24 cellular contexts compared by ENCODE assay signal in the genomic region with DNA sequence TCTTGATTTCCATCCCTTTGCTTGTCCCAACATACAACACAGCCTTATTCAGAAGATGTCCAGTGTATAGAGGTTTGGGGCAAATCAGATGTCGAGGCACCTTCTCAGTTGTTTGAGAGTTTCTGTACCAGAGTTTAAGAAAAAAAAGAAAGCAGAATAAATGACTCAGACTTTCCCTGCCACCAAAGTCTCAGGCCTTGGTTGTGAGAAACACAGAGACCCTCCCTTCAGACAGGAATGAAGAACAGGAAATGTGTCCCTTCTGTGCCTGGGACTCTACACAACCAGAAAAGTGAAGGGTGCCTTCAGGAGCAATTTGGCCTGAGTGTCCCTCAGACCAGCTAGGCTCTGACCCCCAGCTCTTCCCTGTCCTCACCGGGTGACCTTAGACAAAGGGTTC. TPM values are rescaled to one million over a fixed set of nuclear protein-coding genes. Genes with fewer than 3 reads are reported as not detected.
A peak's percentile ranks its signal among the peaks of the same experiment; 100 is the strongest.
DNase-seq lines count a peak whose midpoint lies in the region; ATAC-seq, FAIRE-seq and TF ChIP-seq lines count a peak whose summit lies in the region.
"Had no signal": no experiment of that assay in that cellular context is flagged by ENCODE, and none has a peak within 500 bp of the region (broad histone marks: within the 10 kb centered on the region; RNA-seq: fewer than 3 reads in every experiment).

No MANE protein-coding gene starts in this region.

- no peaks in the 10 kb centered on the region for H3K27me3 ChIP-seq in OCI-LY3 (ENCODE audit: low read depth, low read length)
- H3K27me3 ChIP-seq: pancreas, vagina had no signal

- no peak overlapping the region for H3K4me3 ChIP-seq in OCI-LY3 (ENCODE audit: low read length)
- H3K4me3 ChIP-seq: K562, pancreas, vagina had no signal

- no peaks in the 10 kb centered on the region for H3K79me2 ChIP-seq in OCI-LY3 (ENCODE audit: low read length)

- ATAC-seq in activated T-cell treated with anti-CD3 and anti-CD28 coated beads, Interleukin-2, amount 50 U/mL, for 4 hours: peak; percentile 54 to 60
- ATAC-seq in naive B cell (ENCODE audit: low read depth in 2 of 2): no peak
- ATAC-seq: K562, pancreas, PC-3 had no signal

- H3K9ac ChIP-seq in OCI-LY3 (ENCODE audit: low read length): no peak overlapping the region
- H3K9ac ChIP-seq: SK-N-SH had no signal

- H3K27ac ChIP-seq in OCI-LY3 (ENCODE audit: low read length): peak overlapping the region; percentile 21
- H3K27ac ChIP-seq: pancreas, vagina had no signal

- H2AFZ ChIP-seq in OCI-LY3 (ENCODE audit: low read depth, low read length): no peak overlapping the region

- no peak overlapping the region for H3K4me3 Mint-ChIP-seq in activated T-cell treated with anti-CD3 and anti-CD28 coated beads, Interleukin-2, amount 50 U/mL, for 4 hours
- peak overlapping the region in 2 of 8 donors; percentile 38 to 63 for H3K4me3 Mint-ChIP-seq in naive B cell
- H3K4me3 Mint-ChIP-seq: nephron had no signal

- H3K9me3 Mint-ChIP-seq in activated T-cell treated with anti-CD3 and anti-CD28 coated beads, Interleukin-2, amount 50 U/mL, for 4 hours: no peaks in the 10 kb centered on the region
- peaks cover 0 to 8% (median 0%) of the 10 kb centered on the region in 7 donors for H3K9me3 Mint-ChIP-seq in naive B cell

- peaks cover 62% of the 10 kb centered on the region for H3K4me1 ChIP-seq in OCI-LY3 (ENCODE audit: low read length)
- H3K4me1 ChIP-seq: vagina had no signal

- H3K4me2 ChIP-seq in OCI-LY3 (ENCODE audit: low read length): peak overlapping the region; percentile 11; the same call in 1 of the 2 replicates
- H3K4me2 ChIP-seq: SK-N-SH had no signal

- DNase-seq in activated T-cell treated with anti-CD3 and anti-CD28 coated beads, Interleukin-2, amount 50 U/mL, for 4 hours: no peak
- no peak for DNase-seq in activated T-cell treated with anti-CD3 and anti-CD28 coated beads for 4 hours
- DNase-seq in GM19239 (ENCODE audit: insufficient read length, low spot score): no peak
- no peak for DNase-seq in naive B cell
- no peak for DNase-seq in hypothalamus (lab: John Stamatoyannopoulos, UW)
- DNase-seq in GDM1 (lab: John Stamatoyannopoulos, UW): no peak
- DNase-seq in NCI-H446 (lab: John Stamatoyannopoulos, UW): no peak
- DNase-seq: C1 segment of cervical spinal cord; central memory CD4-positive, alpha-beta T cell; COR-L47; head of caudate nucleus; kidney; NCI-H1417 treated with DMSO at 0.1 percent for 48 hours; NCI-H2107; pancreas; PC-3; SK-N-SH; small intestine; stimulated activated naive CD4-positive, alpha-beta T cell treated with Interleukin-2 at 50 U/mL for 16 hours had no signal

- FAIRE-seq in GM19239 (lab: Jason Lieb, UNC): peak; percentile 90
- FAIRE-seq: HTR-8/SVneo, K562, kidney, pancreas, small intestine had no signal

- no peaks in the 10 kb centered on the region for H4K20me1 ChIP-seq in OCI-LY3 (ENCODE audit: insufficient read depth, low read length)

- no peaks in the 10 kb centered on the region for H3K27me3 Mint-ChIP-seq in activated T-cell treated with anti-CD3 and anti-CD28 coated beads, Interleukin-2, amount 50 U/mL, for 4 hours (ENCODE audit: low read depth)
- H3K27me3 Mint-ChIP-seq in naive B cell: no peaks in the 10 kb centered on the region

- TF ChIP-seq CTCF in OCI-LY3 (IDR thresholded peaks at IDR 0.05; ENCODE audit: low read depth, low read length): no peak

- H3K9me3 ChIP-seq in OCI-LY3 (ENCODE audit: insufficient read depth, low read length): peaks cover 3% of the 10 kb centered on the region; the same call in 1 of the 2 replicates
- H3K9me3 ChIP-seq: pancreas, SK-N-SH, vagina had no signal

- H3K36me3 Mint-ChIP-seq in activated T-cell treated with anti-CD3 and anti-CD28 coated beads, Interleukin-2, amount 50 U/mL, for 4 hours (ENCODE audit: insufficient read depth): no peaks in the 10 kb centered on the region
- H3K36me3 Mint-ChIP-seq in naive B cell: peaks cover 4 to 19% of the 10 kb centered on the region in 2 donors

- H3K4me1 Mint-ChIP-seq in activated T-cell treated with anti-CD3 and anti-CD28 coated beads, Interleukin-2, amount 50 U/mL, for 4 hours (ENCODE audit: low read depth): peaks cover 24% of the 10 kb centered on the region
- H3K4me1 Mint-ChIP-seq in naive B cell: peaks cover 61 to 74% (median 68%) of the 10 kb centered on the region in 3 donors
- H3K4me1 Mint-ChIP-seq: nephron had no signal

- no peaks in the 10 kb centered on the region for H3K36me3 ChIP-seq in OCI-LY3 (replicated peaks; ENCODE audit: low read depth, low read length)
- H3K36me3 ChIP-seq: pancreas, vagina had no signal

- H3K27ac Mint-ChIP-seq in naive B cell: peak overlapping the region in 5 of 6 donors; percentile 25 to 87 (median 72)
- H3K27ac Mint-ChIP-seq: nephron had no signal

RNA-seq across cellular contexts. Expression of a gene that starts 37.3 kb away (rescaled TPM):
- 10 to 100 TPM; 75.5 to 92.2 (median 78.1) TPM for total RNA-seq in activated T-cell treated with anti-CD3 and anti-CD28 coated beads, Interleukin-2, amount 50 U/mL, for 4 hours
- 100 to 1,000 TPM in 3 of 6 donors, 10 to 100 TPM in 3; 30.1 to 125 (median 106) TPM for polyA plus RNA-seq in naive B cell (ENCODE audit: low read depth in 6 of 6)

Comparison
In these comparisons a context has a peak if more than half of its experiments do, and no peak if none do; other contexts are left out.
1. ATAC-seq: peak in activated T-cell treated with anti-CD3 and anti-CD28 coated beads, Interleukin-2, amount 50 U/mL, for 4 hours (2 of 2); none in naive B cell (0 of 2).